ENCODE assay signal across 20 cellular contexts in the genomic region with DNA sequence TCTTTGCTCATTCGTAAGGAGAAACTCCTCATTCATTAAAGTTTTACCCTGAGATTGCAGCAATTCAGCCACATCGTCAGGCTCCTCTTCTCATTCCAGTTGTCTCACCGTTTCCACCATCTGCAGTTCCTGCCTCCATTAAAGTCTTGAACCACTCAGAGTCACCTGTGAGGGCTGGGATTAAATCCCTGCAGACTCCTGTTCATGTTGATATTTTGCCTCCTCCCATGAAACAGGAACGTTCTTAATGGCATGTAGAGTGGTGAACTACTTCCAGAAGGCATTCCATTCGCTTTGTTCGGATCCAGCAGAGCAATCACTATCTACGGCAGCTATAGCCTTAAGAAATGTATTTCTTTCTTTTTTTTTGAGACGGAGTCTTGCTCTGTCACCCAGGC.
A peak's percentile ranks its signal among the peaks of the same experiment; 100 is the strongest.
DNase-seq lines count a peak whose midpoint lies in the region; ATAC-seq and TF ChIP-seq lines count a peak whose summit lies in the region.
"Had no signal": no experiment of that assay in that cellular context is flagged by ENCODE, and none has a peak within 500 bp of the region (broad histone marks: within the 10 kb centered on the region; RNA-seq: fewer than 3 reads in every experiment).

No MANE protein-coding gene starts in this region.

- H3K4me1 ChIP-seq in GM23338 (ENCODE audit: insufficient read depth) (peaks cover 72% of the 10 kb centered on the region), IMR-90 (ENCODE audit: control insufficient read depth, insufficient read depth, low read length) (peaks cover 13% of the 10 kb centered on the region), endodermal cell (ENCODE audit: control insufficient read depth, insufficient read depth, low read length) (no peaks in the 10 kb centered on the region), trophoblast cell (ENCODE audit: control insufficient read depth in 1 of 2, insufficient read depth in 2 of 2, low read length in 2 of 2) (peaks cover 3 to 6% of the 10 kb centered on the region in 2 experiments)
- H3K4me1 ChIP-seq: Peyer's patch had no signal

- CTCF ChIA-PET in IMR-90 (lab: Yijun Ruan, JAX) = no interaction called here

- no peak overlapping the region for H3K56ac ChIP-seq in IMR-90 (ENCODE audit: extremely low read depth, insufficient read depth, low read length)

- no peaks in the 10 kb centered on the region for H3K9me2 ChIP-seq in GM23338 (ENCODE audit: insufficient read depth)

- H4K20me1 ChIP-seq in GM23338 (replicated peaks; ENCODE audit: insufficient read depth) = no peaks in the 10 kb centered on the region
- H4K20me1 ChIP-seq in IMR-90 (ENCODE audit: insufficient read depth, low read length) = no peaks in the 10 kb centered on the region

- peaks cover 75% of the 10 kb centered on the region for H3K4me1 Mint-ChIP-seq in GM23338
- H3K4me1 Mint-ChIP-seq in endodermal cell = peaks cover 53% of the 10 kb centered on the region
- H3K4me1 Mint-ChIP-seq: CD4-positive, CD25-positive, alpha-beta regulatory T cell had no signal

- H3K9me3 Mint-ChIP-seq in GM23338 (peaks cover 37% of the 10 kb centered on the region), endodermal cell (no peaks in the 10 kb centered on the region)

- H4K12ac ChIP-seq in trophoblast cell (ENCODE audit: low read depth, low read length) = no peak overlapping the region

- POLR2A ChIA-PET in IMR-90 (lab: Charles Lee; ENCODE audit: unreplicated experiment) = no interaction called here

- peak overlapping the region; percentile 85 for H2BK120ac ChIP-seq in IMR-90 (ENCODE audit: low read depth, low read length)
- H2BK120ac ChIP-seq in trophoblast cell (ENCODE audit: insufficient read depth, low read length, poor library complexity) = no peak overlapping the region

- H3K27me3 Mint-ChIP-seq in GM23338 (ENCODE audit: insufficient read depth, low read depth, poor library complexity) = peaks cover 6% of the 10 kb centered on the region
- no peaks in the 10 kb centered on the region for H3K27me3 Mint-ChIP-seq in endodermal cell (ENCODE audit: insufficient read depth)
- H3K27me3 Mint-ChIP-seq: IgD-negative memory B cell had no signal

- H3K79me1 ChIP-seq in IMR-90 (ENCODE audit: low read depth in 1 of 2, low read length in 2 of 2) = peaks cover 0 to 13% of the 10 kb centered on the region in 2 experiments; a peak in 2 of 4 replicates
- H3K79me1 ChIP-seq in trophoblast cell (ENCODE audit: low read length) = no peaks in the 10 kb centered on the region

- H3K36me3 Mint-ChIP-seq in GM23338 (ENCODE audit: low read depth) (peaks cover 39% of the 10 kb centered on the region), endodermal cell (ENCODE audit: low read depth) (no peaks in the 10 kb centered on the region)
- H3K36me3 Mint-ChIP-seq: CD4-positive, CD25-positive, alpha-beta regulatory T cell had no signal

- H3K9ac ChIP-seq in IMR-90 (ENCODE audit: low read depth, low read length) = no peak overlapping the region; the same call in 1 of the 2 replicates
- no peak overlapping the region for H3K9ac ChIP-seq in endodermal cell (ENCODE audit: extremely low read depth, low read length, poor library complexity, severe bottlenecking)
- no peak overlapping the region for H3K9ac ChIP-seq in trophoblast cell (ENCODE audit: low read length)

- peak overlapping the region; percentile 70; the same call in 1 of the 2 replicates for H3K4ac ChIP-seq in IMR-90 (ENCODE audit: low read depth, low read length)
- H3K4ac ChIP-seq in trophoblast cell (ENCODE audit: low read depth, low read length) = no peak overlapping the region

- H4K5ac ChIP-seq in IMR-90 (ENCODE audit: low read depth, low read length) = peak overlapping the region; percentile 84; the same call in 1 of the 2 replicates

- BruUV-seq in IMR-90 (replicated peaks; lab: Mats Ljungman, UMichigan) = no TSS peak

- H3K4me3 ChIP-seq in GM23338 (peak overlapping the region; percentile 24), IMR-90 (ENCODE audit: insufficient read depth, low read depth, low read length) (no peak overlapping the region), endodermal cell (ENCODE audit: low read length) (no peak overlapping the region), trophoblast cell (ENCODE audit: low read depth, low read length) (no peak overlapping the region)
- H3K4me3 ChIP-seq: Peyer's patch had no signal

- H3K23ac ChIP-seq in IMR-90 (ENCODE audit: low read depth, low read length) = peak overlapping the region; percentile 29; the same call in 1 of the 2 replicates
- no peak overlapping the region for H3K23ac ChIP-seq in trophoblast cell (ENCODE audit: low read length)

- H3K36me3 ChIP-seq in GM23338 (ENCODE audit: insufficient read depth) (no peaks in the 10 kb centered on the region), IMR-90 (ENCODE audit: control insufficient read depth, insufficient read depth, low read length) (no peaks in the 10 kb centered on the region), endodermal cell (ENCODE audit: control insufficient read depth, insufficient read depth, low read length) (no peaks in the 10 kb centered on the region), trophoblast cell (ENCODE audit: control insufficient read depth in 1 of 2, insufficient read depth in 2 of 2, low read length in 2 of 2) (no peaks in the 10 kb centered on the region)
- H3K36me3 ChIP-seq: Peyer's patch had no signal

- H2BK15ac ChIP-seq in IMR-90 (ENCODE audit: low read depth, low read length) = peak overlapping the region; percentile 49; the same call in 2 of the 3 replicates

- dilution Hi-C loops in IMR-90 (cut with HindIII; ENCODE audit: low sequenced_read_pairs, unreplicated experiment) = no loop called here

- peaks cover 11% of the 10 kb centered on the region; the same call in 1 of the 2 replicates for H3F3A ChIP-seq in GM23338 (replicated peaks; ENCODE audit: low read depth)

- ATAC-seq in GM23338 = no peak; the same call in 2 of the 3 replicates
- no peak for ATAC-seq in IMR-90 (ENCODE audit: low read depth)
- no peak for ATAC-seq in GM18867 (IDR thresholded peaks at IDR 0.05; ENCODE audit: unreplicated experiment)

- H2AK5ac ChIP-seq in IMR-90 (ENCODE audit: low read depth, low read length) (peak overlapping the region; percentile 5; the same call in 1 of the 2 replicates), trophoblast cell (ENCODE audit: low read length) (no peak overlapping the region)

- TF ChIP-seq CTCF in GM23338 (conservative IDR thresholded peaks at IDR 0.05; ENCODE audit: low read depth in 2 of 2) (no peak), IMR-90 (conservative IDR thresholded peaks at IDR 0.05; ENCODE audit: low read depth, low read length) (no peak), endodermal cell (conservative IDR thresholded peaks at IDR 0.05) (no peak)

- peak overlapping the region; percentile 62 for H3K27ac ChIP-seq in GM23338 (ENCODE audit: low read depth)
- no peak overlapping the region for H3K27ac ChIP-seq in IMR-90 (ENCODE audit: insufficient read depth, low read length)
- no peak overlapping the region for H3K27ac ChIP-seq in endodermal cell (ENCODE audit: low read depth, low read length)
- no peak overlapping the region for H3K27ac ChIP-seq in trophoblast cell (ENCODE audit: low read depth, low read length)
- H3K27ac ChIP-seq: Peyer's patch had no signal

- peak overlapping the region; percentile 12; the same call in 1 of the 2 replicates for H2AFZ ChIP-seq in GM23338
- peak overlapping the region; percentile 5 for H2AFZ ChIP-seq in IMR-90 (replicated peaks; ENCODE audit: low read length, poor library complexity)
- no peak overlapping the region for H2AFZ ChIP-seq in trophoblast cell (ENCODE audit: insufficient read depth, low read length, poor library complexity)

- peak overlapping the region; percentile 80; the same call in 1 of the 2 replicates for H2BK20ac ChIP-seq in IMR-90 (ENCODE audit: low read depth, low read length)

- H2BK5ac ChIP-seq in IMR-90 (ENCODE audit: low read depth, low read length, poor library complexity, severe bottlenecking) (peak overlapping the region; percentile 71), trophoblast cell (ENCODE audit: low read depth, low read length, poor library complexity) (no peak overlapping the region)

- no peak for TF ChIP-seq RAD21 in IMR-90 (IDR thresholded peaks at IDR 0.05; ENCODE audit: low read length)

- H4K91ac ChIP-seq in IMR-90 (ENCODE audit: insufficient read depth, low read depth, low read length) = peak overlapping the region; percentile 86
- no peak overlapping the region for H4K91ac ChIP-seq in trophoblast cell (ENCODE audit: low read depth, low read length)

- peak overlapping the region; percentile 10 for H3K14ac ChIP-seq in IMR-90 (replicated peaks; ENCODE audit: low read depth, low read length)
- no peak overlapping the region for H3K14ac ChIP-seq in trophoblast cell (ENCODE audit: low read length)

- intact Hi-C loops in IMR-90 (cut with micrococcal nuclease) = no loop called here

- H3K4me3 Mint-ChIP-seq in GM23338 (peak overlapping the region; percentile 33), endodermal cell (peak overlapping the region; percentile 21)
- H3K4me3 Mint-ChIP-seq: B cell; CD4-positive, CD25-positive, alpha-beta regulatory T cell; IgD-negative memory B cell had no signal

- H3K9me1 ChIP-seq in IMR-90 (ENCODE audit: insufficient read depth, low read length) = peaks cover 8% of the 10 kb centered on the region

- peak overlapping the region; percentile 86; the same call in 1 of the 2 replicates for H3K18ac ChIP-seq in IMR-90 (ENCODE audit: low read depth, low read length)
- no peak overlapping the region for H3K18ac ChIP-seq in trophoblast cell (ENCODE audit: low read length)

- H3K27ac Mint-ChIP-seq in GM23338 (peak overlapping the region; percentile 90), endodermal cell (peak overlapping the region; percentile 2)
- H3K27ac Mint-ChIP-seq: B cell; CD4-positive, CD25-positive, alpha-beta regulatory T cell; IgD-negative memory B cell had no signal

- peaks cover 3% of the 10 kb centered on the region; the same call in 1 of the 2 replicates for H3K9me3 ChIP-seq in IMR-90 (ENCODE audit: control insufficient read depth, insufficient read depth, low read length)
- H3K9me3 ChIP-seq in endodermal cell (ENCODE audit: control insufficient read depth, low read length) = peaks cover 9% of the 10 kb centered on the region
- no peaks in the 10 kb centered on the region for H3K9me3 ChIP-seq in trophoblast cell (ENCODE audit: insufficient read depth, low read depth, low read length)

- WGBS in IMR-90 (ENCODE audit: extremely low coverage in 2 of 2, insufficient read length in 1 of 2), 2 experiments = 86% methylated on average over 2 of the region's 8 CpGs; no CpG with 5 or more reads in 1 of the 2 experiments
- 69 to 74% methylated on average over 6 to 8 of the region's 8 CpGs for WGBS in endodermal cell (ENCODE audit: insufficient coverage in 1 of 2, insufficient read length in 1 of 2), 2 experiments
- WGBS in trophoblast cell (ENCODE audit: extremely low coverage, insufficient coverage, insufficient read length) = no CpG with 5 or more reads among the region's 8 CpGs

- no peak for DNase-seq in GM23338 (ENCODE audit: low spot score)
- DNase-seq in IMR-90 = no peak
- peak; percentile 52 for DNase-seq in endodermal cell
- peak; percentile 59 to 88 for DNase-seq in trophoblast cell
- no peak for DNase-seq in T-helper 9 cell
- DNase-seq in GM19240 (ENCODE audit: insufficient read length, low spot score) = no peak
- DNase-seq: CD4-positive, CD25-positive, alpha-beta regulatory T cell; DMS53; GOT3; Kasumi-1; NCI-H1105; NCI-H1694; NCI-H2107; NCI-H2227 treated with DMSO at 0.1 percent for 48 hours; NCI-H524; Peyer's patch; Right ventricle myocardium superior had no signal

- H3K4me2 ChIP-seq in GM23338 = peak overlapping the region; percentile 58
- H3K4me2 ChIP-seq in IMR-90 (ENCODE audit: low read depth, low read length) = no peak overlapping the region; the same call in 1 of the 2 replicates
- peak overlapping the region; percentile 51 for H3K4me2 ChIP-seq in trophoblast cell (ENCODE audit: low read length)

- H3K27me3 ChIP-seq in GM23338 (ENCODE audit: insufficient read depth) (no peaks in the 10 kb centered on the region), IMR-90 (ENCODE audit: control insufficient read depth, insufficient read depth, low read length) (no peaks in the 10 kb centered on the region), endodermal cell (ENCODE audit: control insufficient read depth, insufficient read depth, low read length, poor library complexity, severe bottlenecking) (no peaks in the 10 kb centered on the region), trophoblast cell (ENCODE audit: insufficient read depth, low read length) (no peaks in the 10 kb centered on the region)
- H3K27me3 ChIP-seq: Peyer's patch had no signal

- H4K8ac ChIP-seq in IMR-90 (ENCODE audit: low read depth in 2 of 2, low read length in 2 of 2) = peak overlapping the region; percentile 23 to 59; a peak in 3 of 4 replicates
- H4K8ac ChIP-seq in trophoblast cell (ENCODE audit: low read depth, low read length) = no peak overlapping the region

- H3K79me2 ChIP-seq in GM23338 (replicated peaks; ENCODE audit: insufficient read depth) (peaks cover 17% of the 10 kb centered on the region; the same call in 1 of the 2 replicates), trophoblast cell (ENCODE audit: control insufficient read depth, insufficient read depth, low read length, poor library complexity) (no peaks in the 10 kb centered on the region)

- no peak for TF ChIP-seq POLR2A in IMR-90 (IDR thresholded peaks at IDR 0.05; ENCODE audit: low read depth, low read length)

- H2BK12ac ChIP-seq in trophoblast cell (ENCODE audit: low read length) = no peak overlapping the region

- in situ Hi-C loops in IMR-90 (cut with MboI; ENCODE audit: low sequenced_read_pairs) = no loop called here

- H2AK9ac ChIP-seq in IMR-90 (replicated peaks; ENCODE audit: low read depth, low read length, poor library complexity) = no peak overlapping the region

Comparison
In these comparisons a context has a peak if more than half of its experiments do, and no peak if none do; other contexts are left out.
1. DNase-seq: peak in endodermal cell (single experiment) and trophoblast cell (2 of 2); none in GM23338 (single experiment), IMR-90 (single experiment), T-helper 9 cell (single experiment) and GM19240 (single experiment).